8 cellular contexts compared by ENCODE assay signal in genomic region chr12:113136128-113136989, GRCh38. TPM values are rescaled to one million over a fixed set of nuclear protein-coding genes. Genes with fewer than 3 reads are reported as not detected.
DNase-seq lines count a peak whose midpoint lies in the region; ATAC-seq and TF ChIP-seq lines count a peak whose summit lies in the region.

No MANE protein-coding gene starts in this region.

- no peak overlapping the region for H3K27ac ChIP-seq in mammary epithelial cell (ENCODE audit: insufficient read depth, low read depth, low read length)
- H3K27ac ChIP-seq in neuronal stem cell (replicated peaks; ENCODE audit: low read length): no peak overlapping the region
- no peak overlapping the region for H3K27ac ChIP-seq in esophagus muscularis mucosa (replicated peaks in 1 of 4)

- no peak overlapping the region for H3K4ac ChIP-seq in neuronal stem cell (ENCODE audit: low read length)

- H3K9me3 ChIP-seq in mammary epithelial cell (replicated peaks; ENCODE audit: insufficient read depth, low read length): no peaks in the 10 kb centered on the region
- no peaks in the 10 kb centered on the region for H3K9me3 ChIP-seq in neuronal stem cell (replicated peaks in 1 of 2; ENCODE audit: control insufficient read depth in 2 of 2, insufficient read depth in 1 of 2, low read depth in 1 of 2, low read length in 2 of 2)
- no peaks in the 10 kb centered on the region for H3K9me3 ChIP-seq in esophagus muscularis mucosa

- no peak overlapping the region for H2BK120ac ChIP-seq in neuronal stem cell (ENCODE audit: low read depth, low read length)

- no peak overlapping the region for H2BK5ac ChIP-seq in neuronal stem cell (ENCODE audit: low read length)

- peak overlapping the region in 2 of 3 donors; percentile 45 to 53 for H3K27ac Mint-ChIP-seq in IgD-negative memory B cell

- H3K36me3 ChIP-seq in mammary epithelial cell (ENCODE audit: insufficient read depth, low read length) (no peaks in the 10 kb centered on the region), neuronal stem cell (replicated peaks in 1 of 2; ENCODE audit: control insufficient read depth in 2 of 2, insufficient read depth in 2 of 2, low read length in 2 of 2) (no peaks in the 10 kb centered on the region), esophagus muscularis mucosa (no peaks in the 10 kb centered on the region)

- no TSS peak for BruUV-seq in mammary epithelial cell (replicated peaks; lab: Mats Ljungman, UMichigan)

- H3K18ac ChIP-seq in neuronal stem cell (ENCODE audit: low read length): no peak overlapping the region

- peak overlapping the region; percentile 70 for H3K4me2 ChIP-seq in mammary epithelial cell (ENCODE audit: insufficient read depth, low read depth, low read length)
- peak overlapping the region; percentile 89 for H3K4me2 ChIP-seq in neuronal stem cell (ENCODE audit: insufficient read depth, low read length, poor library complexity, severe bottlenecking)

- DNase-seq in UCSD-AML1 (lab: John Stamatoyannopoulos, UW; ENCODE audit: unreplicated experiment) (peak; percentile 63), mammary epithelial cell (no peak), neuronal stem cell (ENCODE audit: low spot score) (no peak), esophagus muscularis mucosa (ENCODE audit: extremely low spot score) (no peak), SW 1271 (lab: John Stamatoyannopoulos, UW) (no peak)

- H4K91ac ChIP-seq in neuronal stem cell (ENCODE audit: low read depth, low read length, poor library complexity): no peak overlapping the region

- in situ Hi-C loops in mammary epithelial cell (cut with MboI; ENCODE audit: low sequenced_read_pairs in 2 of 2): no loop called here

- no peak overlapping the region for H2BK12ac ChIP-seq in neuronal stem cell (ENCODE audit: low read length)

- no peak for TF ChIP-seq EP300 in esophagus muscularis mucosa (IDR thresholded peaks at IDR 0.05)

- no peak for ATAC-seq in GM21528 (IDR thresholded peaks at IDR 0.05; ENCODE audit: low FRiP score, unreplicated experiment)
- ATAC-seq in GM19452 (IDR thresholded peaks at IDR 0.05; ENCODE audit: unreplicated experiment): no peak

- H3K4me1 ChIP-seq in mammary epithelial cell (ENCODE audit: insufficient read depth, low read length) (peaks cover 9% of the 10 kb centered on the region), neuronal stem cell (ENCODE audit: control insufficient read depth in 2 of 2, insufficient read depth in 1 of 2, low read depth in 1 of 2, low read length in 2 of 2) (peaks cover 0 to 7% of the 10 kb centered on the region in 2 donors), esophagus muscularis mucosa (peaks cover 0 to 10% (median 5%) of the 10 kb centered on the region in 4 donors)

- H3K27me3 Mint-ChIP-seq in IgD-negative memory B cell: peaks cover 13% of the 10 kb centered on the region

- no peaks in the 10 kb centered on the region for H3K79me2 ChIP-seq in mammary epithelial cell (ENCODE audit: insufficient read depth, low read length)

- H3K27me3 ChIP-seq in mammary epithelial cell (ENCODE audit: insufficient read depth, low read length) (no peaks in the 10 kb centered on the region), neuronal stem cell (ENCODE audit: control insufficient read depth in 3 of 3, insufficient read depth in 3 of 3, low read depth in 1 of 3, low read length in 3 of 3) (peaks cover 3 to 55% (median 20%) of the 10 kb centered on the region in 3 experiments), esophagus muscularis mucosa (peaks cover 0 to 66% (median 8%) of the 10 kb centered on the region in 4 donors)

- CTCF ChIA-PET in mammary epithelial cell (lab: Charles Lee; ENCODE audit: low non-redundant PET): no interaction called here

- peak overlapping the region; percentile 42 for H2BK15ac ChIP-seq in neuronal stem cell (ENCODE audit: low read length)

- no peak for TF ChIP-seq POLR2A in esophagus muscularis mucosa (IDR thresholded peaks at IDR 0.05; ENCODE audit: low read depth)

- H3K14ac ChIP-seq in neuronal stem cell (ENCODE audit: low read length): no peak overlapping the region

- no peaks in the 10 kb centered on the region for H4K20me1 ChIP-seq in mammary epithelial cell (ENCODE audit: insufficient read depth, low read length)

- H3K9me3 Mint-ChIP-seq in IgD-negative memory B cell: peaks cover 0 to 1% (median 0%) of the 10 kb centered on the region in 3 donors

- TF ChIP-seq CTCF in mammary epithelial cell (conservative IDR thresholded peaks at IDR 0.05 in 1 of 2, IDR thresholded peaks at IDR 0.05 in 1 of 2; ENCODE audit: extremely low read depth in 1 of 2, insufficient read depth in 1 of 2, low read depth in 1 of 2, low read length in 2 of 2): no peak
- no peak for TF ChIP-seq CTCF in esophagus muscularis mucosa (IDR thresholded peaks at IDR 0.05)

- no peak overlapping the region for H2AK5ac ChIP-seq in neuronal stem cell (ENCODE audit: low read depth, low read length)

- dilution Hi-C loops in mammary epithelial cell (cut with HindIII; ENCODE audit: low sequenced_read_pairs): no loop called here

- H3K4me3 Mint-ChIP-seq in IgD-negative memory B cell: peak overlapping the region; percentile 23 to 75 (median 55)

- peaks cover 4 to 7% (median 6%) of the 10 kb centered on the region in 3 donors for H3K4me1 Mint-ChIP-seq in IgD-negative memory B cell

- no peak overlapping the region for H3K23ac ChIP-seq in neuronal stem cell (ENCODE audit: low read depth, low read length, poor library complexity)

- H3K4me3 ChIP-seq in mammary epithelial cell (replicated peaks in 1 of 3; ENCODE audit: insufficient read depth in 1 of 3, low read depth in 2 of 3, low read length in 3 of 3) (no peak overlapping the region), neuronal stem cell (ENCODE audit: low read length in 2 of 2) (peak overlapping the region in 1 of 2 donors; percentile 23), esophagus muscularis mucosa (no peak overlapping the region)

- H2AFZ ChIP-seq in mammary epithelial cell (ENCODE audit: low read depth, low read length): no peak overlapping the region
- H2AFZ ChIP-seq in neuronal stem cell (ENCODE audit: low read length): no peak overlapping the region

- H3K9ac ChIP-seq in mammary epithelial cell (ENCODE audit: insufficient read depth, low read length) (no peak overlapping the region), neuronal stem cell (ENCODE audit: low read depth, low read length, poor library complexity) (no peak overlapping the region)

- H3K36me3 Mint-ChIP-seq in IgD-negative memory B cell: no peaks in the 10 kb centered on the region

- intact Hi-C loops in mammary epithelial cell (cut with micrococcal nuclease) (no loop called here), esophagus muscularis mucosa (cut with DNase I) (no loop called here)

- H3K79me1 ChIP-seq in neuronal stem cell (ENCODE audit: low read depth, low read length): no peaks in the 10 kb centered on the region

- H4K8ac ChIP-seq in neuronal stem cell (ENCODE audit: low read depth, low read length): no peak overlapping the region

- WGBS in mammary epithelial cell (ENCODE audit: low coverage, missing lambda C conversion rate): 54% methylated on average over 16 of the region's 21 CpGs
- no CpG with 5 or more reads among the region's 21 CpGs for WGBS in neuronal stem cell (ENCODE audit: extremely low coverage in 2 of 2, insufficient read length in 2 of 2, insufficient replicate concordance in 1 of 2), 2 donors
- WGBS in esophagus muscularis mucosa: 44% methylated on average over 18 of the region's 21 CpGs

RNA-seq across cellular contexts. Expression of gene RASAL1, which starts 0.8 kb away (rescaled TPM):
- polyA plus RNA-seq in IgD-negative memory B cell: not detected
- total RNA-seq in mammary epithelial cell: 1 to 10 TPM in 1 of 2 donors, not detected in 1; 4.0 TPM
- 0.10 TPM for polyA plus RNA-seq in mammary epithelial cell
- polyA minus RNA-seq in mammary epithelial cell: not detected
- 0.26 TPM for polyA plus RNA-seq in neuronal stem cell (2013, experiment 1 of 2)
- polyA plus RNA-seq in neuronal stem cell (2013, experiment 2 of 2): 0.19 TPM
- under 1 TPM in 1 of 4 donors, not detected in 3; 0.17 TPM for total RNA-seq in esophagus muscularis mucosa

RNA-seq across cellular contexts. Expression of gene CFAP73, which starts 13.2 kb away (rescaled TPM):
- polyA plus RNA-seq in IgD-negative memory B cell (not detected), mammary epithelial cell (not detected)
- total RNA-seq in mammary epithelial cell (not detected), esophagus muscularis mucosa (not detected)
- not detected for polyA minus RNA-seq in mammary epithelial cell
- 0.22 TPM for polyA plus RNA-seq in neuronal stem cell (2013, experiment 1 of 2)
- 0.19 TPM for polyA plus RNA-seq in neuronal stem cell (2013, experiment 2 of 2)

RNA-seq across cellular contexts. Expression of gene DDX54, which starts 48.9 kb away (rescaled TPM):
- polyA plus RNA-seq in IgD-negative memory B cell (34.2 TPM), mammary epithelial cell (58.6 TPM)
- total RNA-seq in mammary epithelial cell (10 to 100 TPM; 49.3 to 92.9 TPM), esophagus muscularis mucosa (10 to 100 TPM; 29.1 to 59.6 (median 52.7) TPM)
- polyA minus RNA-seq in mammary epithelial cell: 101 TPM
- polyA plus RNA-seq in neuronal stem cell (2013, experiment 1 of 2): 60.8 TPM
- polyA plus RNA-seq in neuronal stem cell (2013, experiment 2 of 2): 59.6 TPM

RNA-seq across cellular contexts. Expression of gene RITA1, which starts 49.2 kb away (rescaled TPM):
- polyA plus RNA-seq in IgD-negative memory B cell (24.1 TPM), mammary epithelial cell (16.0 TPM)
- total RNA-seq in mammary epithelial cell (10 to 100 TPM; 21.0 to 21.5 TPM), esophagus muscularis mucosa (10 to 100 TPM; 12.3 to 21.4 (median 16.2) TPM)
- polyA minus RNA-seq in mammary epithelial cell: 3.7 TPM
- polyA plus RNA-seq in neuronal stem cell (2013, experiment 1 of 2): 14.5 TPM
- polyA plus RNA-seq in neuronal stem cell (2013, experiment 2 of 2): 14.3 TPM
